8 cellular contexts compared by ENCODE assay signal in genomic region chr7:28180364-28181147, GRCh38. TPM values are rescaled to one million over a fixed set of nuclear protein-coding genes. Genes with fewer than 3 reads are reported as not detected.
DNase-seq lines count a peak whose midpoint lies in the region; ATAC-seq and TF ChIP-seq lines count a peak whose summit lies in the region.

Gene JAZF1 (minus strand): TSS chr7:28180795.

- H2AK5ac ChIP-seq in IMR-90 (ENCODE audit: low read depth, low read length): peak within 1 kb of the TSS; percentile 57

- TF ChIP-seq RAD21 in IMR-90 (IDR thresholded peaks at IDR 0.05; ENCODE audit: low read length): no peak

- H3K9ac ChIP-seq in IMR-90 (ENCODE audit: low read depth, low read length) (peak within 1 kb of the TSS; percentile 98), SU-DHL-6 (ENCODE audit: low read length) (peak within 1 kb of the TSS; percentile 63), adipocyte (ENCODE audit: low read length) (peak within 1 kb of the TSS; percentile 80)

- peak within 1 kb of the TSS; percentile 75 for H3K14ac ChIP-seq in IMR-90 (replicated peaks; ENCODE audit: low read depth, low read length)

- POLR2A ChIA-PET in IMR-90 (lab: Charles Lee; ENCODE audit: unreplicated experiment): no interaction called here

- peak within 1 kb of the TSS; percentile 99 for H3K4me2 ChIP-seq in IMR-90 (ENCODE audit: low read depth, low read length)
- H3K4me2 ChIP-seq in SU-DHL-6 (ENCODE audit: low read depth, low read length, poor library complexity, severe bottlenecking): peak within 1 kb of the TSS; percentile 64

- no peak for TF ChIP-seq CTCF in IMR-90 (conservative IDR thresholded peaks at IDR 0.05; ENCODE audit: low read depth, low read length)
- no peak for TF ChIP-seq CTCF in SU-DHL-6 (IDR thresholded peaks at IDR 0.05; ENCODE audit: insufficient read depth, low read length, poor library complexity, severe bottlenecking)
- no peak for TF ChIP-seq CTCF in heart left ventricle (IDR thresholded peaks at IDR 0.05)
- no peak for TF ChIP-seq CTCF in ovary (IDR thresholded peaks at IDR 0.05)
- no peak for TF ChIP-seq CTCF in upper lobe of right lung (IDR thresholded peaks at IDR 0.05)

- TF ChIP-seq POLR2A in IMR-90 (IDR thresholded peaks at IDR 0.05; ENCODE audit: low read depth, low read length): no peak
- no peak for TF ChIP-seq POLR2A in heart left ventricle (IDR thresholded peaks at IDR 0.05)
- no peak for TF ChIP-seq POLR2A in ovary (IDR thresholded peaks at IDR 0.05)

- H3K27ac ChIP-seq in IMR-90 (ENCODE audit: insufficient read depth, low read length) (peak within 1 kb of the TSS; percentile 98), SU-DHL-6 (ENCODE audit: low read depth, low read length) (no peak within 1 kb of the TSS), heart left ventricle (peak within 1 kb of the TSS; percentile 77 to 94 (median 86)), ovary (peak within 1 kb of the TSS; percentile 68 to 76), upper lobe of right lung (peak within 1 kb of the TSS; percentile 79)

- H3K9me3 ChIP-seq in IMR-90 (ENCODE audit: control insufficient read depth, insufficient read depth, low read length): no peaks in the 10 kb centered on the region
- no peaks in the 10 kb centered on the region for H3K9me3 ChIP-seq in SU-DHL-6 (ENCODE audit: insufficient read depth, low read length)
- H3K9me3 ChIP-seq in adipocyte (ENCODE audit: control insufficient read depth, low read length): no peaks in the 10 kb centered on the region
- no peaks in the 10 kb centered on the region for H3K9me3 ChIP-seq in heart left ventricle
- no peaks in the 10 kb centered on the region for H3K9me3 ChIP-seq in ovary
- H3K9me3 ChIP-seq in upper lobe of right lung: no peaks in the 10 kb centered on the region

- peaks cover 26% of the 10 kb centered on the region for H3F3A ChIP-seq in SU-DHL-6 (ENCODE audit: insufficient read depth)

- CTCF ChIA-PET in IMR-90 (lab: Yijun Ruan, JAX): interaction anchor here (1.8 kb wide), 1 partner anchor 20 kb away, joined by 4 read pairs; no protein-coding TSS in a partner anchor

- peak within 1 kb of the TSS; percentile 89 for H2BK5ac ChIP-seq in IMR-90 (ENCODE audit: low read depth, low read length, poor library complexity, severe bottlenecking)

- no peaks in the 10 kb centered on the region for H3K79me2 ChIP-seq in SU-DHL-6 (ENCODE audit: insufficient read depth, low read length)

- intact Hi-C loops in IMR-90 (cut with micrococcal nuclease): no loop called here
- intact Hi-C loops in heart left ventricle (cut with DNase I): loop anchor here in 3 of 10 donors (5.0 kb wide), 2 partner anchors 83 to 92 kb away; no protein-coding TSS in a partner anchor
- intact Hi-C loops in ovary (cut with DNase I): no loop called here
- intact Hi-C loops in upper lobe of right lung (cut with DNase I): no loop called here

- H3K9me2 ChIP-seq in SU-DHL-6 (replicated peaks; ENCODE audit: insufficient read depth, low read length): no peaks in the 10 kb centered on the region

- no CpG with 5 or more reads among the region's 64 CpGs for WGBS in IMR-90 (ENCODE audit: extremely low coverage in 2 of 2, insufficient read length in 1 of 2), 2 experiments
- 0 to 2% (median 1%) methylated on average over 26 to 58 of the region's 64 CpGs for WGBS in heart left ventricle, 4 donors
- WGBS in ovary, 3 donors: 2 to 3% (median 2%) methylated on average over 14 to 57 of the region's 64 CpGs

- peak within 1 kb of the TSS; percentile 68; the same call in 1 of the 2 replicates for H2BK20ac ChIP-seq in IMR-90 (ENCODE audit: low read depth, low read length)

- BruUV-seq in IMR-90 (replicated peaks; lab: Mats Ljungman, UMichigan): no TSS peak

- peak within 1 kb of the TSS; percentile 92 for H2AFZ ChIP-seq in IMR-90 (replicated peaks; ENCODE audit: low read length, poor library complexity)
- peak within 1 kb of the TSS; percentile 88 for H2AFZ ChIP-seq in SU-DHL-6 (ENCODE audit: low read depth, low read length, severe bottlenecking)

- peak within 1 kb of the TSS; percentile 89 for H2AK9ac ChIP-seq in IMR-90 (replicated peaks; ENCODE audit: low read depth, low read length, poor library complexity)

- no peaks in the 10 kb centered on the region for H3K27me3 ChIP-seq in IMR-90 (ENCODE audit: control insufficient read depth, insufficient read depth, low read length)
- no peaks in the 10 kb centered on the region for H3K27me3 ChIP-seq in SU-DHL-6 (ENCODE audit: low read length)
- H3K27me3 ChIP-seq in adipocyte (replicated peaks; ENCODE audit: control insufficient read depth, insufficient read depth, low read length): no peaks in the 10 kb centered on the region
- H3K27me3 ChIP-seq in heart left ventricle: no peaks in the 10 kb centered on the region
- no peaks in the 10 kb centered on the region for H3K27me3 ChIP-seq in ovary
- H3K27me3 ChIP-seq in upper lobe of right lung: no peaks in the 10 kb centered on the region

- H3K79me1 ChIP-seq in IMR-90 (ENCODE audit: low read depth in 1 of 2, low read length in 2 of 2): peaks cover 15 to 26% of the 10 kb centered on the region in 2 experiments

- H2BK120ac ChIP-seq in IMR-90 (ENCODE audit: low read depth, low read length): peak within 1 kb of the TSS; percentile 64

- H3K18ac ChIP-seq in IMR-90 (ENCODE audit: low read depth, low read length): peak within 1 kb of the TSS; percentile 95

- H3K23ac ChIP-seq in IMR-90 (ENCODE audit: low read depth, low read length): peak within 1 kb of the TSS; percentile 82

- H3K4ac ChIP-seq in IMR-90 (ENCODE audit: low read depth, low read length): peak within 1 kb of the TSS; percentile 79

- dilution Hi-C loops in IMR-90 (cut with HindIII; ENCODE audit: low sequenced_read_pairs, unreplicated experiment): no loop called here

- H3K4me1 ChIP-seq in IMR-90 (ENCODE audit: control insufficient read depth, insufficient read depth, low read length): peaks cover 24% of the 10 kb centered on the region
- H3K4me1 ChIP-seq in adipocyte (ENCODE audit: control insufficient read depth, insufficient read depth, low read length): peaks cover 25% of the 10 kb centered on the region
- H3K4me1 ChIP-seq in heart left ventricle: peaks cover 0 to 54% (median 36%) of the 10 kb centered on the region in 12 donors
- H3K4me1 ChIP-seq in ovary (ENCODE audit: insufficient read depth): peaks cover 3% of the 10 kb centered on the region
- peaks cover 12% of the 10 kb centered on the region for H3K4me1 ChIP-seq in upper lobe of right lung

- ATAC-seq in IMR-90 (ENCODE audit: low read depth): peak; percentile 57
- ATAC-seq in heart left ventricle: peak; percentile 36 to 74 (median 66)
- peak; percentile 69 for ATAC-seq in upper lobe of right lung
- ATAC-seq in GM21526 (IDR thresholded peaks at IDR 0.05; ENCODE audit: low FRiP score, unreplicated experiment): no peak

- H3K9me1 ChIP-seq in IMR-90 (ENCODE audit: insufficient read depth, low read length): peaks cover 9% of the 10 kb centered on the region

- DNase-seq in COLO668 (lab: John Stamatoyannopoulos, UW; ENCODE audit: unreplicated experiment) (peak; percentile 87), IMR-90 (peak; percentile 63), adipocyte (ENCODE audit: low read depth) (peak; percentile 88), heart left ventricle (peak; percentile 76 to 84 (median 78)), ovary (peak; percentile 75 to 83 (median 82)), upper lobe of right lung (peak; percentile 82)

- peak within 1 kb of the TSS; percentile 100 for H3K4me3 ChIP-seq in IMR-90 (ENCODE audit: insufficient read depth, low read depth, low read length)
- H3K4me3 ChIP-seq in SU-DHL-6 (ENCODE audit: insufficient read depth, low read length, poor library complexity, severe bottlenecking): peak within 1 kb of the TSS; percentile 89
- H3K4me3 ChIP-seq in adipocyte (ENCODE audit: low read length): peak within 1 kb of the TSS; percentile 81
- peak within 1 kb of the TSS; percentile 59 to 96 (median 76) for H3K4me3 ChIP-seq in heart left ventricle
- peak within 1 kb of the TSS; percentile 97 for H3K4me3 ChIP-seq in ovary
- H3K4me3 ChIP-seq in upper lobe of right lung: peak within 1 kb of the TSS; percentile 67

- in situ Hi-C loops in IMR-90 (cut with MboI; ENCODE audit: low sequenced_read_pairs): no loop called here

- peak within 1 kb of the TSS; percentile 85; the same call in 1 of the 3 replicates for H2BK15ac ChIP-seq in IMR-90 (ENCODE audit: low read depth, low read length)

- H4K5ac ChIP-seq in IMR-90 (ENCODE audit: low read depth, low read length): peak within 1 kb of the TSS; percentile 93

- H4K8ac ChIP-seq in IMR-90 (ENCODE audit: low read depth in 2 of 2, low read length in 2 of 2): peak within 1 kb of the TSS; percentile 63 to 87

- H4K91ac ChIP-seq in IMR-90 (ENCODE audit: insufficient read depth, low read depth, low read length): peak within 1 kb of the TSS; percentile 84; the same call in 1 of the 2 replicates

- TF ChIP-seq EP300 in ovary (IDR thresholded peaks at IDR 0.05): no peak

- H4K20me1 ChIP-seq in IMR-90 (ENCODE audit: insufficient read depth, low read length): peaks cover 2% of the 10 kb centered on the region; the same call in 1 of the 2 replicates
- H4K20me1 ChIP-seq in SU-DHL-6 (ENCODE audit: low read depth, low read length): peaks cover 12% of the 10 kb centered on the region; the same call in 1 of the 2 replicates

- peak within 1 kb of the TSS; percentile 43; the same call in 1 of the 2 replicates for H3K56ac ChIP-seq in IMR-90 (ENCODE audit: extremely low read depth, insufficient read depth, low read length)

- H3K36me3 ChIP-seq in IMR-90 (ENCODE audit: control insufficient read depth, insufficient read depth, low read length) (no peaks in the 10 kb centered on the region), SU-DHL-6 (ENCODE audit: low read length) (no peaks in the 10 kb centered on the region; the same call in 1 of the 2 replicates), adipocyte (ENCODE audit: control insufficient read depth, insufficient read depth, low read length, severe bottlenecking) (no peaks in the 10 kb centered on the region), heart left ventricle (no peaks in the 10 kb centered on the region), ovary (no peaks in the 10 kb centered on the region), upper lobe of right lung (no peaks in the 10 kb centered on the region)

TF ChIP-seq in IMR-90, 13 proteins besides CTCF, POLR2A, EP300 and RAD21:
- TF ChIP-seq NFE2L2 (IDR thresholded peaks at IDR 0.05; ENCODE audit: low read depth, low read length): no peak
- TF ChIP-seq MAZ (IDR thresholded peaks at IDR 0.05; ENCODE audit: borderline replicate concordance, low read depth, low read length): peak; percentile 84; the same call in 1 of the 2 replicates

RNA-seq across cellular contexts. Expression of gene JAZF1, which starts in this region (rescaled TPM):
- 8.4 and 12.2 TPM in 2 replicates for total RNA-seq in IMR-90 (2012; rRNA removed)
- 8.6 and 10.5 TPM in 2 replicates for polyA plus RNA-seq in IMR-90 (2012; rRNA removed)
- polyA plus RNA-seq in IMR-90 (2012; cell fraction: cytosol; rRNA removed): 4.1 and 8.9 TPM in 2 replicates
- polyA plus RNA-seq in IMR-90 (2012; cell fraction: nucleus; rRNA removed; ENCODE audit: low replicate concordance): 3.2 and 7.4 TPM in 2 replicates
- total RNA-seq in heart left ventricle: 10 to 100 TPM; 18.3 to 46.2 (median 29.3) TPM
- 10 to 100 TPM; 10.3 to 20.4 TPM for polyA plus RNA-seq in heart left ventricle
- 10 to 100 TPM; 10.4 to 36.0 (median 19.9) TPM for total RNA-seq in ovary
- polyA plus RNA-seq in ovary: 10 to 100 TPM; 11.6 to 28.6 TPM
- total RNA-seq in upper lobe of right lung: 20.6 TPM
